Comparison of ENCODE assay signal across 1 cellular context in the genomic region with DNA sequence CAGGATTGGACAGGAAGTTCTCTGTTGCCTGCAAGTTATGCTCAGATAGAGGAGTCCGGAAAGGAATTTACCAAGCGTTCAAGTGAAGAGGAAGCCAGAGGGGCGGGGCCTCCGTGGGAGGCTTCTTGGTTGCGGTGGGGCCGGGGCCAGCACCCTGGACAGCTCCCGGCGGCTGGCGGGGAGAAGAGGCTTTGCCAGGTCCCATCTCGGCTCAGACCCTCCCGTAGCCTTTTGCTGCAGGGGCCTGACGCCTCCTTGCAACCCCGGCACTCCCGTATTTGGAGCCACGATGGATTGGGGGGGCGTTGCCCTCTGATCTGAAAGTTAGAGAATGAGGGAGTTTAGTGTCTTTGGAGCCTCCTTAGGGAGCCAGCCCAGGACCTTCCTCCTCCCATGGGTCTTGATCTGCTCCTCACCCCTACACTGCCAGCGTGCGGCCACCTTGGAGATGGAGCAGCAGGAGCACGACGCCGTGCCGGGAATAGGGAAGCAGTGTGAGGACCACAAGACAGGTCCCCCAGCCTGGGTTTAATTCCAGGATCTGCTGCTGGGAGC.
TF ChIP-seq lines count a peak whose summit lies in the region.

No MANE protein-coding gene starts in this region.

TF ChIP-seq in K562, 482 proteins besides CTCF, POLR2A, EP300 and RAD21 (continued from another document):
- TF ChIP-seq ZHX1 (conservative IDR thresholded peaks at IDR 0.05; ENCODE audit: low read length) (no peak), RB1 (IDR thresholded peaks at IDR 0.05; ENCODE audit: low read depth) (0 out of 2 replicates have a peak, but pooled peaks have one; percentile 36), CXXC5 (CRISPR knock-in tag; IDR thresholded peaks at IDR 0.05) (peak; percentile 70), ARID1B (IDR thresholded peaks at IDR 0.05) (no peak), SRF (CRISPR knock-in tag; IDR thresholded peaks at IDR 0.05) (peak in 1 of 2 experiments; percentile 81; a peak in 2 of 4 replicates), KDM1A (IDR thresholded peaks at IDR 0.05) (no peak), MTA1 (IDR thresholded peaks at IDR 0.05; ENCODE audit: borderline replicate concordance) (no peak), POLR2AphosphoS5 (IDR thresholded peaks at IDR 0.05; ENCODE audit: control insufficient read depth, insufficient read depth, low read depth, low read length) (no peak), TRIM24 (IDR thresholded peaks at IDR 0.05) (no peak), ZNF184 (CRISPR knock-in tag; IDR thresholded peaks at IDR 0.05) (no peak), CBFA2T2 (conservative IDR thresholded peaks at IDR 0.05) (no peak), FOXK1 (CRISPR knock-in tag; IDR thresholded peaks at IDR 0.05; ENCODE audit: borderline replicate concordance) (peak; percentile 61; the same call in 1 of the 2 replicates), CREB1 (IDR thresholded peaks at IDR 0.05) (no peak), CREB1 (CRISPR knock-in tag; IDR thresholded peaks at IDR 0.05) (peak; percentile 39; the same call in 1 of the 2 replicates), HDAC8 (tag; IDR thresholded peaks at IDR 0.05) (no peak), MAZ (CRISPR knock-in tag; conservative IDR thresholded peaks at IDR 0.05 in 1 of 2, IDR thresholded peaks at IDR 0.05 in 1 of 2) (peak in 1 of 2 experiments; percentile 94; a peak in 2 of 4 replicates), ZNF175 (CRISPR knock-in tag; IDR thresholded peaks at IDR 0.05; ENCODE audit: low read depth) (peak; percentile 70; the same call in 1 of the 2 replicates), CBFB (CRISPR knock-in tag; IDR thresholded peaks at IDR 0.05) (peak; percentile 84; the same call in 1 of the 2 replicates), TCF7 (IDR thresholded peaks at IDR 0.05; ENCODE audit: borderline replicate concordance) (no peak), TEAD1 (CRISPR knock-in tag; IDR thresholded peaks at IDR 0.05) (peak in 1 of 2 experiments; percentile 82; a peak in 1 of 4 replicates), HDAC2 (IDR thresholded peaks at IDR 0.05) (peak; percentile 65; the same call in 1 of the 2 replicates), MECOM (CRISPR knock-in tag; IDR thresholded peaks at IDR 0.05) (peak; percentile 45; the same call in 1 of the 2 replicates), ZBTB43 (CRISPR knock-in tag; IDR thresholded peaks at IDR 0.05) (peak; percentile 74; the same call in 1 of the 2 replicates)
- TF ChIP-seq, protein P1, sequence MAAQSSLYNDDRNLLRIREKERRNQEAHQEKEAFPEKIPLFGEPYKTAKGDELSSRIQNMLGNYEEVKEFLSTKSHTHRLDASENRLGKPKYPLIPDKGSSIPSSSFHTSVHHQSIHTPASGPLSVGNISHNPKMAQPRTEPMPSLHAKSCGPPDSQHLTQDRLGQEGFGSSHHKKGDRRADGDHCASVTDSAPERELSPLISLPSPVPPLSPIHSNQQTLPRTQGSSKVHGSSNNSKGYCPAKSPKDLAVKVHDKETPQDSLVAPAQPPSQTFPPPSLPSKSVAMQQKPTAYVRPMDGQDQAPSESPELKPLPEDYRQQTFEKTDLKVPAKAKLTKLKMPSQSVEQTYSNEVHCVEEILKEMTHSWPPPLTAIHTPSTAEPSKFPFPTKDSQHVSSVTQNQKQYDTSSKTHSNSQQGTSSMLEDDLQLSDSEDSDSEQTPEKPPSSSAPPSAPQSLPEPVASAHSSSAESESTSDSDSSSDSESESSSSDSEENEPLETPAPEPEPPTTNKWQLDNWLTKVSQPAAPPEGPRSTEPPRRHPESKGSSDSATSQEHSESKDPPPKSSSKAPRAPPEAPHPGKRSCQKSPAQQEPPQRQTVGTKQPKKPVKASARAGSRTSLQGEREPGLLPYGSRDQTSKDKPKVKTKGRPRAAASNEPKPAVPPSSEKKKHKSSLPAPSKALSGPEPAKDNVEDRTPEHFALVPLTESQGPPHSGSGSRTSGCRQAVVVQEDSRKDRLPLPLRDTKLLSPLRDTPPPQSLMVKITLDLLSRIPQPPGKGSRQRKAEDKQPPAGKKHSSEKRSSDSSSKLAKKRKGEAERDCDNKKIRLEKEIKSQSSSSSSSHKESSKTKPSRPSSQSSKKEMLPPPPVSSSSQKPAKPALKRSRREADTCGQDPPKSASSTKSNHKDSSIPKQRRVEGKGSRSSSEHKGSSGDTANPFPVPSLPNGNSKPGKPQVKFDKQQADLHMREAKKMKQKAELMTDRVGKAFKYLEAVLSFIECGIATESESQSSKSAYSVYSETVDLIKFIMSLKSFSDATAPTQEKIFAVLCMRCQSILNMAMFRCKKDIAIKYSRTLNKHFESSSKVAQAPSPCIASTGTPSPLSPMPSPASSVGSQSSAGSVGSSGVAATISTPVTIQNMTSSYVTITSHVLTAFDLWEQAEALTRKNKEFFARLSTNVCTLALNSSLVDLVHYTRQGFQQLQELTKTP (IDR thresholded peaks at IDR 0.05; ENCODE audit: low read depth in 1 of 2, partially characterized antibody in 2 of 2) = peak in 1 of 2 experiments; percentile 92
- TF ChIP-seq, protein P2, sequence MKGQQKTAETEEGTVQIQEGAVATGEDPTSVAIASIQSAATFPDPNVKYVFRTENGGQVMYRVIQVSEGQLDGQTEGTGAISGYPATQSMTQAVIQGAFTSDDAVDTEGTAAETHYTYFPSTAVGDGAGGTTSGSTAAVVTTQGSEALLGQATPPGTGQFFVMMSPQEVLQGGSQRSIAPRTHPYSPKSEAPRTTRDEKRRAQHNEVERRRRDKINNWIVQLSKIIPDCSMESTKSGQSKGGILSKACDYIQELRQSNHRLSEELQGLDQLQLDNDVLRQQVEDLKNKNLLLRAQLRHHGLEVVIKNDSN (CRISPR knock-in tag; IDR thresholded peaks at IDR 0.05) = peak; percentile 5; the same call in 1 of the 2 replicates
- TF ChIP-seq, protein P3, sequence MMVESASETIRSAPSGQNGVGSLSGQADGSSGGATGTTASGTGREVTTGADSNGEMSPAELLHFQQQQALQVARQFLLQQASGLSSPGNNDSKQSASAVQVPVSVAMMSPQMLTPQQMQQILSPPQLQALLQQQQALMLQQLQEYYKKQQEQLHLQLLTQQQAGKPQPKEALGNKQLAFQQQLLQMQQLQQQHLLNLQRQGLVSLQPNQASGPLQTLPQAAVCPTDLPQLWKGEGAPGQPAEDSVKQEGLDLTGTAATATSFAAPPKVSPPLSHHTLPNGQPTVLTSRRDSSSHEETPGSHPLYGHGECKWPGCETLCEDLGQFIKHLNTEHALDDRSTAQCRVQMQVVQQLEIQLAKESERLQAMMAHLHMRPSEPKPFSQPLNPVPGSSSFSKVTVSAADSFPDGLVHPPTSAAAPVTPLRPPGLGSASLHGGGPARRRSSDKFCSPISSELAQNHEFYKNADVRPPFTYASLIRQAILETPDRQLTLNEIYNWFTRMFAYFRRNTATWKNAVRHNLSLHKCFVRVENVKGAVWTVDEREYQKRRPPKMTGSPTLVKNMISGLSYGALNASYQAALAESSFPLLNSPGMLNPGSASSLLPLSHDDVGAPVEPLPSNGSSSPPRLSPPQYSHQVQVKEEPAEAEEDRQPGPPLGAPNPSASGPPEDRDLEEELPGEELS (CRISPR knock-in tag; IDR thresholded peaks at IDR 0.05; ENCODE audit: borderline replicate concordance) = peak; percentile 52; the same call in 1 of the 2 replicates
- TF ChIP-seq, protein P4, sequence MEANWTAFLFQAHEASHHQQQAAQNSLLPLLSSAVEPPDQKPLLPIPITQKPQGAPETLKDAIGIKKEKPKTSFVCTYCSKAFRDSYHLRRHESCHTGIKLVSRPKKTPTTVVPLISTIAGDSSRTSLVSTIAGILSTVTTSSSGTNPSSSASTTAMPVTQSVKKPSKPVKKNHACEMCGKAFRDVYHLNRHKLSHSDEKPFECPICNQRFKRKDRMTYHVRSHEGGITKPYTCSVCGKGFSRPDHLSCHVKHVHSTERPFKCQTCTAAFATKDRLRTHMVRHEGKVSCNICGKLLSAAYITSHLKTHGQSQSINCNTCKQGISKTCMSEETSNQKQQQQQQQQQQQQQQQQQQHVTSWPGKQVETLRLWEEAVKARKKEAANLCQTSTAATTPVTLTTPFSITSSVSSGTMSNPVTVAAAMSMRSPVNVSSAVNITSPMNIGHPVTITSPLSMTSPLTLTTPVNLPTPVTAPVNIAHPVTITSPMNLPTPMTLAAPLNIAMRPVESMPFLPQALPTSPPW (CRISPR knock-in tag; IDR thresholded peaks at IDR 0.05) = peak; percentile 64
- TF ChIP-seq, protein P5, sequence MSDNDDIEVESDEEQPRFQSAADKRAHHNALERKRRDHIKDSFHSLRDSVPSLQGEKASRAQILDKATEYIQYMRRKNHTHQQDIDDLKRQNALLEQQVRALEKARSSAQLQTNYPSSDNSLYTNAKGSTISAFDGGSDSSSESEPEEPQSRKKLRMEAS (CRISPR knock-in tag; IDR thresholded peaks at IDR 0.05) = 0 out of 2 replicates have a peak, but pooled peaks have one; percentile 10
- TF ChIP-seq, protein P6, sequence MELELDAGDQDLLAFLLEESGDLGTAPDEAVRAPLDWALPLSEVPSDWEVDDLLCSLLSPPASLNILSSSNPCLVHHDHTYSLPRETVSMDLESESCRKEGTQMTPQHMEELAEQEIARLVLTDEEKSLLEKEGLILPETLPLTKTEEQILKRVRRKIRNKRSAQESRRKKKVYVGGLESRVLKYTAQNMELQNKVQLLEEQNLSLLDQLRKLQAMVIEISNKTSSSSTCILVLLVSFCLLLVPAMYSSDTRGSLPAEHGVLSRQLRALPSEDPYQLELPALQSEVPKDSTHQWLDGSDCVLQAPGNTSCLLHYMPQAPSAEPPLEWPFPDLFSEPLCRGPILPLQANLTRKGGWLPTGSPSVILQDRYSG (tag; conservative IDR thresholded peaks at IDR 0.05; ENCODE audit: low read depth) = peak; percentile 66; the same call in 1 of the 2 replicates
